19 cellular contexts compared by ENCODE assay signal in the genomic region with DNA sequence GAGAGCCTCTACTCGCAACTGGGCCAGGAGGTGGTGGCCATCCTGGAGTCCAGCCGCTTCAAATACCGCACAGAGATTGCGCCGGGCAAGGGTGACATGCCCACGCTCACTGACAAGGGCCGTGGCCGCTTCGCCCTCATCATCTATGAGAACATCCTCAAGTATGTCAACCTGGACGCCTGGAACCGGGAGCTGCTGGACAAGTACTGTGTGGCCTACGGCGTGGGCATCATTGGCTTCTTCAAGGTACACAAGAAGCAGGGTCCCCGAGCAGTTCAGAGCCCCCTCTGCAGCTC.
"Had no signal": no experiment of that assay in that cellular context is flagged by ENCODE, and none has a peak within 500 bp of the region (broad histone marks: within the 10 kb centered on the region; RNA-seq: fewer than 3 reads in every experiment).

No MANE protein-coding gene starts in this region.

- H3K9me3 ChIP-seq: ascending aorta, colonic mucosa, neutrophil, transverse colon had no signal

- H3K9me3 Mint-ChIP-seq: activated naive CD4-positive, alpha-beta T cell treated with anti-CD3 and anti-CD28 coated beads for 36 hours; naive thymus-derived CD8-positive, alpha-beta T cell; stimulated activated naive B cell treated with anti-CD40 and anti-IgM and Interleukin-4, amounts not matched to agents 10 μg/mL and 1 μg/mL and 100 μg/mL, for 72 hours; T-cell had no signal

- H3K4me3 Mint-ChIP-seq: activated naive CD4-positive, alpha-beta T cell treated with anti-CD3 and anti-CD28 coated beads for 36 hours; naive thymus-derived CD8-positive, alpha-beta T cell; stimulated activated naive B cell treated with anti-CD40 and anti-IgM and Interleukin-4, amounts not matched to agents 10 μg/mL and 1 μg/mL and 100 μg/mL, for 72 hours; T-cell had no signal

- H3K4me1 Mint-ChIP-seq: naive thymus-derived CD8-positive, alpha-beta T cell; T-cell had no signal

- ATAC-seq: left cardiac atrium; naive thymus-derived CD8-positive, alpha-beta T cell; stimulated activated naive B cell treated with anti-CD40 and anti-IgM and Interleukin-4, amounts not matched to agents 10 μg/mL and 1 μg/mL and 100 μg/mL, for 72 hours; T-cell had no signal

- H3K36me3 Mint-ChIP-seq: naive thymus-derived CD8-positive, alpha-beta T cell; stimulated activated naive B cell treated with anti-CD40 and anti-IgM and Interleukin-4, amounts not matched to agents 10 μg/mL and 1 μg/mL and 100 μg/mL, for 72 hours; T-cell had no signal

- H3K27me3 ChIP-seq: ascending aorta, colonic mucosa, neutrophil, transverse colon had no signal

- H2AFZ ChIP-seq: parathyroid adenoma had no signal

- H3K9ac ChIP-seq: parathyroid adenoma had no signal

- H3K27ac Mint-ChIP-seq: activated naive CD4-positive, alpha-beta T cell treated with anti-CD3 and anti-CD28 coated beads for 36 hours; stimulated activated naive B cell treated with anti-CD40 and anti-IgM and Interleukin-4, amounts not matched to agents 10 μg/mL and 1 μg/mL and 100 μg/mL, for 72 hours; T-cell had no signal

- H3K36me3 ChIP-seq: colonic mucosa, transverse colon had no signal

- DNase-seq: activated CD4-positive, CD25-positive, alpha-beta regulatory T cell treated with anti-CD3 and anti-CD28 coated beads, Interleukin-2, amount 50 U/mL, for 72 hours; activated naive CD4-positive, alpha-beta T cell treated with anti-CD3 and anti-CD28 coated beads for 36 hours; caudate nucleus; colonic mucosa; effector CD8-positive, alpha-beta T cell; foreskin fibroblast; left cardiac atrium; mesenchymal stem cell; naive thymus-derived CD8-positive, alpha-beta T cell; retina; stimulated activated CD4-positive, alpha-beta T cell treated with anti-CD3 and anti-CD28 coated beads, Interleukin-15, amount 100 ng/mL, for 24 hours; stimulated activated CD4-positive, alpha-beta T cell treated with anti-CD3 and anti-CD28 coated beads, Interleukin-4, amount 100 ng/mL, for 1 hour; stimulated activated naive B cell treated with anti-CD40 and anti-IgM and Interleukin-4, amounts not matched to agents 10 μg/mL and 1 μg/mL and 100 μg/mL, for 72 hours; T-cell; T-helper 9 cell; transverse colon had no signal

- H3K27me3 Mint-ChIP-seq: naive thymus-derived CD8-positive, alpha-beta T cell; stimulated activated naive B cell treated with anti-CD40 and anti-IgM and Interleukin-4, amounts not matched to agents 10 μg/mL and 1 μg/mL and 100 μg/mL, for 72 hours; T-cell had no signal

- H3K4me3 ChIP-seq: ascending aorta, colonic mucosa, transverse colon had no signal

- H3K27ac ChIP-seq: parathyroid adenoma had no signal
